36 cellular contexts compared by ENCODE assay signal in genomic region chr1:217805792-217806191, GRCh38.
"Had no signal": no experiment of that assay in that cellular context is flagged by ENCODE, and none has a peak within 500 bp of the region (broad histone marks: within the 10 kb centered on the region; RNA-seq: fewer than 3 reads in every experiment).

No MANE protein-coding gene starts in this region.

- H3K4me2 ChIP-seq: KMS-11 had no signal

- H3K9ac ChIP-seq: KMS-11 had no signal

- H3K4me3 ChIP-seq: MG63 had no signal

- DNase-seq: Karpas-422, Kasumi-1, KG1, MG63, MM.1S, MV-4-11, NCI-H1048, NCI-H1092, NCI-H1092 treated with DMSO at 0.1 percent for 48 hours, NCI-H1105, NCI-H1105 treated with DMSO at 0.1 percent for 48 hours, NCI-H1417, NCI-H1417 treated with DMSO at 0.1 percent for 48 hours, NCI-H1436, NCI-H1436 treated with DMSO at 0.1 percent for 48 hours, NCI-H146, NCI-H1694, NCI-H1694 treated with DMSO at 0.1 percent for 48 hours, NCI-H187, NCI-H187 treated with DMSO at 0.1 percent for 48 hours, NCI-H1930, NCI-H2029, NCI-H2029 treated with DMSO at 0.1 percent for 48 hours, NCI-H2081, NCI-H2081 treated with DMSO at 0.1 percent for 48 hours, NCI-H2107, NCI-H2171, NCI-H2171 treated with DMSO at 0.1 percent for 48 hours, NCI-H2227 treated with DMSO at 0.1 percent for 48 hours, NCI-H226, NCI-H345, NCI-H446, NCI-H446 treated with DMSO at 0.1 percent for 48 hours, NCI-H510A, NCI-H510A treated with DMSO at 0.1 percent for 48 hours had no signal

- H3K27me3 ChIP-seq: MG63 had no signal

- H3K9me3 ChIP-seq: MG63 had no signal

- H3K27ac ChIP-seq: KMS-11 had no signal

- H3K36me3 ChIP-seq: MG63 had no signal
